ENCODE assay signal across 12 cellular contexts in genomic region chr16:56965149-56965938, GRCh38. TPM values are rescaled to one million over a fixed set of nuclear protein-coding genes. Genes with fewer than 3 reads are reported as not detected.
DNase-seq lines count a peak whose midpoint lies in the region; ATAC-seq and TF ChIP-seq lines count a peak whose summit lies in the region.
"Had no signal": no experiment of that assay in that cellular context is flagged by ENCODE, and none has a peak within 500 bp of the region (broad histone marks: within the 10 kb centered on the region; RNA-seq: fewer than 3 reads in every experiment).

No MANE protein-coding gene starts in this region.

- H3K27me3 Mint-ChIP-seq in CD4-positive, CD25-positive, alpha-beta regulatory T cell = peaks cover 6% of the 10 kb centered on the region
- H3K27me3 Mint-ChIP-seq in activated naive CD8-positive, alpha-beta T cell treated with anti-CD3 and anti-CD28 coated beads, Interleukin-2, amount 50 U/mL, for 24 hours = no peaks in the 10 kb centered on the region
- H3K27me3 Mint-ChIP-seq in naive B cell = no peaks in the 10 kb centered on the region

- H3K9me3 Mint-ChIP-seq in CD4-positive, CD25-positive, alpha-beta regulatory T cell = peaks cover 0 to 2% (median 0%) of the 10 kb centered on the region in 7 donors
- H3K9me3 Mint-ChIP-seq in activated naive CD8-positive, alpha-beta T cell treated with anti-CD3 and anti-CD28 coated beads, Interleukin-2, amount 50 U/mL, for 24 hours = no peaks in the 10 kb centered on the region
- no peaks in the 10 kb centered on the region for H3K9me3 Mint-ChIP-seq in naive B cell

- peak overlapping the region; percentile 84 for H3K14ac ChIP-seq in IMR-90 (replicated peaks; ENCODE audit: low read depth, low read length)

- peak overlapping the region; percentile 91 for H2AK9ac ChIP-seq in IMR-90 (replicated peaks; ENCODE audit: low read depth, low read length, poor library complexity)

- peak overlapping the region in 3 of 4 donors; percentile 16 to 56 (median 45) for H3K4me3 Mint-ChIP-seq in CD4-positive, CD25-positive, alpha-beta regulatory T cell
- H3K4me3 Mint-ChIP-seq in activated naive CD8-positive, alpha-beta T cell treated with anti-CD3 and anti-CD28 coated beads, Interleukin-2, amount 50 U/mL, for 24 hours = peak overlapping the region; percentile 34
- H3K4me3 Mint-ChIP-seq in naive B cell = peak overlapping the region in 4 of 8 donors; percentile 9 to 62 (median 31)

- POLR2A ChIA-PET in IMR-90 (lab: Charles Lee; ENCODE audit: unreplicated experiment) = interaction anchor here (0.6 kb wide), 1 partner anchor 28 kb away, joined by 3 read pairs; no protein-coding TSS in a partner anchor

- H2BK5ac ChIP-seq in IMR-90 (ENCODE audit: low read depth, low read length, poor library complexity, severe bottlenecking) = peak overlapping the region; percentile 91

- H3K79me2 ChIP-seq in MM.1S (ENCODE audit: low read length) = no peaks in the 10 kb centered on the region

- peak overlapping the region; percentile 8 for H4K5ac ChIP-seq in IMR-90 (ENCODE audit: low read depth, low read length)

- no peak overlapping the region for H3K27ac ChIP-seq in CD4-positive, CD25-positive, alpha-beta regulatory T cell (ENCODE audit: insufficient read depth, low read length, poor library complexity, severe bottlenecking)
- H3K27ac ChIP-seq in IMR-90 (ENCODE audit: insufficient read depth, low read length) (peak overlapping the region; percentile 46), MM.1S (ENCODE audit: low read length) (no peak overlapping the region)

- H3K23ac ChIP-seq in IMR-90 (ENCODE audit: low read depth, low read length) = peak overlapping the region; percentile 44; the same call in 1 of the 2 replicates

- TF ChIP-seq POLR2A in IMR-90 (IDR thresholded peaks at IDR 0.05; ENCODE audit: low read depth, low read length) = no peak

- H3K36me3 Mint-ChIP-seq in CD4-positive, CD25-positive, alpha-beta regulatory T cell = no peaks in the 10 kb centered on the region
- H3K36me3 Mint-ChIP-seq in activated naive CD8-positive, alpha-beta T cell treated with anti-CD3 and anti-CD28 coated beads, Interleukin-2, amount 50 U/mL, for 24 hours (ENCODE audit: low read depth) = no peaks in the 10 kb centered on the region
- H3K36me3 Mint-ChIP-seq in naive B cell = no peaks in the 10 kb centered on the region

- H4K91ac ChIP-seq in IMR-90 (ENCODE audit: insufficient read depth, low read depth, low read length) = peak overlapping the region; percentile 79

- no peaks in the 10 kb centered on the region for H3F3A ChIP-seq in MM.1S (ENCODE audit: insufficient read depth, low read length)

- H3K4ac ChIP-seq in IMR-90 (ENCODE audit: low read depth, low read length) = peak overlapping the region; percentile 94

- H4K20me1 ChIP-seq in IMR-90 (ENCODE audit: insufficient read depth, low read length) (no peaks in the 10 kb centered on the region), MM.1S (ENCODE audit: insufficient read depth, low read length) (no peaks in the 10 kb centered on the region)

- peak overlapping the region; percentile 75; the same call in 2 of the 3 replicates for H2BK15ac ChIP-seq in IMR-90 (ENCODE audit: low read depth, low read length)

- H4K8ac ChIP-seq in IMR-90 (ENCODE audit: low read depth in 2 of 2, low read length in 2 of 2) = peak overlapping the region; percentile 32 to 89

- peak overlapping the region; percentile 71 for H2BK20ac ChIP-seq in IMR-90 (ENCODE audit: low read depth, low read length)

- H2AFZ ChIP-seq in IMR-90 (replicated peaks; ENCODE audit: low read length, poor library complexity) = peak overlapping the region; percentile 78
- H2AFZ ChIP-seq in MM.1S (ENCODE audit: low read length) = no peak overlapping the region

- H3K9me1 ChIP-seq in IMR-90 (ENCODE audit: insufficient read depth, low read length) = peaks cover 10% of the 10 kb centered on the region

- CTCF ChIA-PET in IMR-90 (lab: Yijun Ruan, JAX) = interaction anchor here (0.5 to 1.1 kb wide), 3 partner anchors 8 to 114 kb away, joined by 3 read pairs; no protein-coding TSS in a partner anchor

- dilution Hi-C loops in IMR-90 (cut with HindIII; ENCODE audit: low sequenced_read_pairs, unreplicated experiment) = no loop called here

- peak overlapping the region; percentile 96 for H2BK120ac ChIP-seq in IMR-90 (ENCODE audit: low read depth, low read length)

- peaks cover 6 to 25% (median 18%) of the 10 kb centered on the region in 4 donors for H3K4me1 Mint-ChIP-seq in CD4-positive, CD25-positive, alpha-beta regulatory T cell
- H3K4me1 Mint-ChIP-seq in activated naive CD8-positive, alpha-beta T cell treated with anti-CD3 and anti-CD28 coated beads, Interleukin-2, amount 50 U/mL, for 24 hours = peaks cover 21% of the 10 kb centered on the region
- H3K4me1 Mint-ChIP-seq in naive B cell = peaks cover 20 to 23% (median 23%) of the 10 kb centered on the region in 3 donors

- no peaks in the 10 kb centered on the region for H3K9me3 ChIP-seq in CD4-positive, CD25-positive, alpha-beta regulatory T cell (ENCODE audit: control insufficient read depth in 2 of 2, low read length in 2 of 2)
- peaks cover 2% of the 10 kb centered on the region; the same call in 1 of the 2 replicates for H3K9me3 ChIP-seq in IMR-90 (ENCODE audit: control insufficient read depth, insufficient read depth, low read length)
- H3K9me3 ChIP-seq in MM.1S (replicated peaks; ENCODE audit: insufficient read depth, low read length) = no peaks in the 10 kb centered on the region

- ATAC-seq in CD4-positive, CD25-positive, alpha-beta regulatory T cell (ENCODE audit: low read depth in 2 of 2) = no peak
- ATAC-seq in IMR-90 (ENCODE audit: low read depth) (peak; percentile 11), naive B cell (ENCODE audit: low read depth in 2 of 2) (peak; percentile 46 to 57), HG03457 (IDR thresholded peaks at IDR 0.05; ENCODE audit: unreplicated experiment) (no peak), GM19395 (IDR thresholded peaks at IDR 0.05; ENCODE audit: unreplicated experiment) (no peak)
- no peak for ATAC-seq in activated naive CD8-positive, alpha-beta T cell treated with anti-CD3 and anti-CD28 coated beads, Interleukin-2, amount 50 U/mL, for 24 hours

- H3K56ac ChIP-seq in IMR-90 (ENCODE audit: extremely low read depth, insufficient read depth, low read length) = no peak overlapping the region

- in situ Hi-C loops in IMR-90 (cut with MboI; ENCODE audit: low sequenced_read_pairs) = no loop called here

- H3K27ac Mint-ChIP-seq in CD4-positive, CD25-positive, alpha-beta regulatory T cell = peak overlapping the region; percentile 43 to 88 (median 84)
- peak overlapping the region; percentile 86 for H3K27ac Mint-ChIP-seq in activated naive CD8-positive, alpha-beta T cell treated with anti-CD3 and anti-CD28 coated beads, Interleukin-2, amount 50 U/mL, for 24 hours
- H3K27ac Mint-ChIP-seq in naive B cell = peak overlapping the region; percentile 61 to 92 (median 84)

- intact Hi-C loops in IMR-90 (cut with micrococcal nuclease) = loop anchor here (10.0 kb wide), 1 partner anchor 79 kb away; no protein-coding TSS in a partner anchor

- peaks cover 11% of the 10 kb centered on the region for H3K4me1 ChIP-seq in CD4-positive, CD25-positive, alpha-beta regulatory T cell (ENCODE audit: control insufficient read depth, insufficient read depth, low read length, poor library complexity, severe bottlenecking)
- H3K4me1 ChIP-seq in IMR-90 (ENCODE audit: control insufficient read depth, insufficient read depth, low read length) (peaks cover 32% of the 10 kb centered on the region), MM.1S (ENCODE audit: low read length) (no peaks in the 10 kb centered on the region)

- H3K4me2 ChIP-seq in IMR-90 (ENCODE audit: low read depth, low read length) (no peak overlapping the region), MM.1S (ENCODE audit: low read depth, low read length) (no peak overlapping the region)

- no peaks in the 10 kb centered on the region for H3K27me3 ChIP-seq in CD4-positive, CD25-positive, alpha-beta regulatory T cell (ENCODE audit: control insufficient read depth, insufficient read depth, low read length)
- H3K27me3 ChIP-seq in IMR-90 (ENCODE audit: control insufficient read depth, insufficient read depth, low read length) (no peaks in the 10 kb centered on the region; the same call in 1 of the 2 replicates), MM.1S (replicated peaks; ENCODE audit: insufficient read depth, low read length) (no peaks in the 10 kb centered on the region)

- no peak for DNase-seq in CD4-positive, CD25-positive, alpha-beta regulatory T cell
- DNase-seq in IMR-90 (peak; percentile 16), naive B cell (no peak), HuH-7 (ENCODE audit: low spot score) (no peak), MM.1S (no peak)
- no peak for DNase-seq in activated naive CD8-positive, alpha-beta T cell treated with anti-CD3 and anti-CD28 coated beads, Interleukin-2, amount 50 U/mL, for 24 hours
- DNase-seq: DMS79 treated with DMSO at 0.1 percent for 48 hours, NCI-H1105, SIG-M5 had no signal

- peak overlapping the region; percentile 65 for H2AK5ac ChIP-seq in IMR-90 (ENCODE audit: low read depth, low read length)

- TF ChIP-seq CTCF in IMR-90 (conservative IDR thresholded peaks at IDR 0.05; ENCODE audit: low read depth, low read length) = no peak
- TF ChIP-seq CTCF in MM.1S (IDR thresholded peaks at IDR 0.05; ENCODE audit: low read length) = no peak

- peak overlapping the region; percentile 16 for H3K18ac ChIP-seq in IMR-90 (ENCODE audit: low read depth, low read length)

- no peaks in the 10 kb centered on the region for H3K9me2 ChIP-seq in MM.1S (replicated peaks; ENCODE audit: insufficient read depth, low read length)

- 56% methylated on average over 1 of the region's 11 CpGs; no CpG with 5 or more reads in 1 of the 2 experiments for WGBS in IMR-90 (ENCODE audit: extremely low coverage in 2 of 2, insufficient read length in 1 of 2), 2 experiments

- H3K9ac ChIP-seq in IMR-90 (ENCODE audit: low read depth, low read length) (no peak overlapping the region), MM.1S (ENCODE audit: low read length) (no peak overlapping the region)

- no peaks in the 10 kb centered on the region for H3K79me1 ChIP-seq in IMR-90 (ENCODE audit: low read depth in 1 of 2, low read length in 2 of 2)

- no peaks in the 10 kb centered on the region for H3K36me3 ChIP-seq in CD4-positive, CD25-positive, alpha-beta regulatory T cell (ENCODE audit: control insufficient read depth, insufficient read depth, low read length)
- H3K36me3 ChIP-seq in IMR-90 (ENCODE audit: control insufficient read depth, insufficient read depth, low read length) = no peaks in the 10 kb centered on the region
- H3K36me3 ChIP-seq in MM.1S (replicated peaks; ENCODE audit: insufficient read depth, low read length) = no peaks in the 10 kb centered on the region

- TF ChIP-seq RAD21 in IMR-90 (IDR thresholded peaks at IDR 0.05; ENCODE audit: low read length) = no peak

- no peak overlapping the region for H3K4me3 ChIP-seq in CD4-positive, CD25-positive, alpha-beta regulatory T cell (ENCODE audit: low read depth, low read length)
- no peak overlapping the region for H3K4me3 ChIP-seq in IMR-90 (ENCODE audit: insufficient read depth, low read depth, low read length)
- H3K4me3 ChIP-seq in MM.1S (ENCODE audit: low read length) = no peak overlapping the region

- BruUV-seq in IMR-90 (replicated peaks; lab: Mats Ljungman, UMichigan) = no TSS peak

RNA-seq across cellular contexts. Expression of gene CETP, which starts 3.6 kb away (rescaled TPM):
- not detected for total RNA-seq in CD4-positive, CD25-positive, alpha-beta regulatory T cell
- under 1 TPM in 1 of 4 donors, not detected in 3; 0.27 TPM for polyA plus RNA-seq in CD4-positive, CD25-positive, alpha-beta regulatory T cell
- total RNA-seq in IMR-90 (2012; rRNA removed) = not detected in 2 replicates
- not detected in 2 replicates for polyA plus RNA-seq in IMR-90 (2012; rRNA removed)
- polyA plus RNA-seq in IMR-90 (2012; cell fraction: cytosol; rRNA removed) = not detected in 2 replicates
- polyA plus RNA-seq in IMR-90 (2012; cell fraction: nucleus; rRNA removed; ENCODE audit: low replicate concordance) = 0.07 and 0.18 TPM in 2 replicates
- polyA plus RNA-seq in naive B cell (ENCODE audit: low read depth in 6 of 6) = under 1 TPM in 4 of 6 donors, not detected in 2; 0.25 to 0.72 (median 0.27) TPM
- polyA plus RNA-seq: keratinocyte had no signal

RNA-seq across cellular contexts. Expression of gene NLRC5, which starts 24.0 kb away (rescaled TPM):
- total RNA-seq in CD4-positive, CD25-positive, alpha-beta regulatory T cell = 842 TPM
- 100 to 1,000 TPM in 1 of 4 donors, 10 to 100 TPM in 3; 75.3 to 112 (median 97.2) TPM for polyA plus RNA-seq in CD4-positive, CD25-positive, alpha-beta regulatory T cell
- total RNA-seq in IMR-90 (2012; rRNA removed) = 5.3 and 9.1 TPM in 2 replicates
- polyA plus RNA-seq in IMR-90 (2012; rRNA removed) = 14.9 and 15.8 TPM in 2 replicates
- 6.1 and 7.0 TPM in 2 replicates for polyA plus RNA-seq in IMR-90 (2012; cell fraction: cytosol; rRNA removed)
- 69.7 and 95.5 TPM in 2 replicates for polyA plus RNA-seq in IMR-90 (2012; cell fraction: nucleus; rRNA removed; ENCODE audit: low replicate concordance)
- polyA plus RNA-seq in naive B cell (ENCODE audit: low read depth in 6 of 6) = 10 to 100 TPM in 5 of 6 donors, 1 to 10 TPM in 1; 2.9 to 42.9 (median 29.9) TPM

RNA-seq across cellular contexts. Expression of gene HERPUD1, which starts 33.4 kb away (rescaled TPM):
- 454 TPM for total RNA-seq in CD4-positive, CD25-positive, alpha-beta regulatory T cell
- 100 to 1,000 TPM; 133 to 174 (median 144) TPM for polyA plus RNA-seq in CD4-positive, CD25-positive, alpha-beta regulatory T cell
- 83.3 and 148 TPM in 2 replicates for total RNA-seq in IMR-90 (2012; rRNA removed)
- polyA plus RNA-seq in IMR-90 (2012; rRNA removed) = 122 and 130 TPM in 2 replicates
- polyA plus RNA-seq in IMR-90 (2012; cell fraction: cytosol; rRNA removed) = 188 and 191 TPM in 2 replicates
- 154 and 210 TPM in 2 replicates for polyA plus RNA-seq in IMR-90 (2012; cell fraction: nucleus; rRNA removed; ENCODE audit: low replicate concordance)
- 1,000 to 10,000 TPM in 1 of 6 donors, 100 to 1,000 TPM in 5; 235 to 1,138 (median 264) TPM for polyA plus RNA-seq in naive B cell (ENCODE audit: low read depth in 6 of 6)

Comparison
In these comparisons a context has a peak if more than half of its experiments do, and no peak if none do; other contexts are left out.
1. ATAC-seq: peak in IMR-90 (single experiment) and naive B cell (2 of 2); none in CD4-positive, CD25-positive, alpha-beta regulatory T cell (0 of 2), activated naive CD8-positive, alpha-beta T cell treated with anti-CD3 and anti-CD28 coated beads, Interleukin-2, amount 50 U/mL, for 24 hours (single experiment), HG03457 (single experiment) and GM19395 (single experiment).
2. Peak in every context shown above with its lines, with median percentiles within 50 percentile points of each other: H3K27ac Mint-ChIP-seq.